8 cellular contexts compared by ENCODE assay signal in genomic region chr1:10472220-10473144, GRCh38. TPM values are rescaled to one million over a fixed set of nuclear protein-coding genes. Genes with fewer than 3 reads are reported as not detected.
DNase-seq lines count a peak whose midpoint lies in the region; ATAC-seq and TF ChIP-seq lines count a peak whose summit lies in the region.

A gene with protein sequence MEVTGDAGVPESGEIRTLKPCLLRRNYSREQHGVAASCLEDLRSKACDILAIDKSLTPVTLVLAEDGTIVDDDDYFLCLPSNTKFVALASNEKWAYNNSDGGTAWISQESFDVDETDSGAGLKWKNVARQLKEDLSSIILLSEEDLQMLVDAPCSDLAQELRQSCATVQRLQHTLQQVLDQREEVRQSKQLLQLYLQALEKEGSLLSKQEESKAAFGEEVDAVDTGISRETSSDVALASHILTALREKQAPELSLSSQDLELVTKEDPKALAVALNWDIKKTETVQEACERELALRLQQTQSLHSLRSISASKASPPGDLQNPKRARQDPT (minus strand): TSS chr1:10472529. CDS start chr1:10472458, 71 bp downstream.

- H3K9me3 Mint-ChIP-seq in central memory CD8-positive, alpha-beta T cell = no peaks in the 10 kb centered on the region

- peak; percentile 83 for ATAC-seq in GM18909 (IDR thresholded peaks at IDR 0.05; ENCODE audit: poor library complexity, unreplicated experiment)
- peak; percentile 83 for ATAC-seq in HG03196 (IDR thresholded peaks at IDR 0.05; ENCODE audit: unreplicated experiment)
- peak; percentile 84 for ATAC-seq in central memory CD8-positive, alpha-beta T cell (replicated peaks; ENCODE audit: extremely low read depth, poor library complexity, severe bottlenecking)

- H3K36me3 Mint-ChIP-seq in central memory CD8-positive, alpha-beta T cell (ENCODE audit: insufficient read depth) = peaks cover 20% of the 10 kb centered on the region

- no peaks in the 10 kb centered on the region; the same call in 1 of the 2 replicates for H3K9me3 ChIP-seq in AG04450 (ENCODE audit: control insufficient read depth, insufficient read depth, low read length)

- peaks cover 38% of the 10 kb centered on the region for H3K4me1 Mint-ChIP-seq in central memory CD8-positive, alpha-beta T cell

- no peaks in the 10 kb centered on the region for H3K27me3 Mint-ChIP-seq in central memory CD8-positive, alpha-beta T cell

- peak within 1 kb of the TSS; percentile 97 for H3K4me3 Mint-ChIP-seq in central memory CD8-positive, alpha-beta T cell

- peak within 1 kb of the TSS; percentile 57 for H3K27ac ChIP-seq in AG04450 (ENCODE audit: low read depth, low read length)

- H3K27ac Mint-ChIP-seq in central memory CD8-positive, alpha-beta T cell (ENCODE audit: low read depth) = peak within 1 kb of the TSS; percentile 87

- POLR2A ChIA-PET in AG04450 (lab: Yijun Ruan, JAX) = interaction anchor here (0.7 kb wide), 1 partner anchor 18 kb away, joined by 4 read pairs; no protein-coding TSS in a partner anchor

- H3K27me3 ChIP-seq in AG04450 (ENCODE audit: control insufficient read depth, insufficient read depth, low read length) = no peaks in the 10 kb centered on the region

- TF ChIP-seq CTCF in AG04450 (IDR thresholded peaks at IDR 0.05; ENCODE audit: low read depth, low read length) = no peak

- CTCF ChIA-PET in AG04450 (lab: Charles Lee) = interaction anchor here (0.6 kb wide), 1 partner anchor 23 kb away, joined by 5 read pairs; no protein-coding TSS in a partner anchor

- H3K4me3 ChIP-seq in AG04450 (ENCODE audit: low read depth, low read length) = peak within 1 kb of the TSS; percentile 82

- DNase-seq in AG04450 (ENCODE audit: low read depth, low spot score) (peak; percentile 92), NCI-H446 (lab: John Stamatoyannopoulos, UW) (peak; percentile 95 to 97), islet precursor cell (peak; percentile 98)
- peak; percentile 88 for DNase-seq in activated CD4-positive, CD25-positive, alpha-beta regulatory T cell treated with anti-CD3 and anti-CD28 coated beads, Interleukin-2, amount 50 U/mL, for 16 hours (ENCODE audit: low read depth, low spot score)
- DNase-seq in central memory CD8-positive, alpha-beta T cell (ENCODE audit: low spot score in 2 of 2) = peak; percentile 80 to 83
- DNase-seq in stimulated activated CD4-positive, alpha-beta T cell treated with anti-CD3 and anti-CD28 coated beads, Interleukin-12 subunit alpha, Interleukin-12 subunit beta, amount 100 ng/mL, for 48 hours (ENCODE audit: low read depth in 2 of 3, low spot score in 1 of 3) = peak; percentile 81 to 86 (median 84)

RNA-seq across cellular contexts. Expression of the gene that starts here (rescaled TPM):
- 33.6 and 35.3 TPM in 2 replicates for polyA plus RNA-seq in AG04450 (2011; rRNA removed)
- polyA minus RNA-seq in AG04450 (2011; rRNA and poly(A)+ RNA removed) = 27.2 and 30.3 TPM in 2 replicates

Comparison
In these comparisons a context has a peak if more than half of its experiments do, and no peak if none do; other contexts are left out.
1. Peak in every context shown above with its lines: DNase-seq, ATAC-seq, H3K4me3 ChIP-seq and H3K27ac ChIP-seq.